In genomic region chrX:13790206-13791131, GRCh38 we compare ENCODE assay signal across 21 cellular contexts. TPM values are rescaled to one million over a fixed set of nuclear protein-coding genes. Genes with fewer than 3 reads are reported as not detected.
A peak's percentile ranks its signal among the peaks of the same experiment; 100 is the strongest.
DNase-seq lines count a peak whose midpoint lies in the region; ATAC-seq and TF ChIP-seq lines count a peak whose summit lies in the region.
"Had no signal": no experiment of that assay in that cellular context is flagged by ENCODE, and none has a peak within 500 bp of the region (broad histone marks: within the 10 kb centered on the region; RNA-seq: fewer than 3 reads in every experiment).

No MANE protein-coding gene starts in this region.

- H3K79me2 ChIP-seq in mammary epithelial cell (ENCODE audit: insufficient read depth, low read length): no peaks in the 10 kb centered on the region

- dilution Hi-C loops in mammary epithelial cell (cut with HindIII; ENCODE audit: low sequenced_read_pairs): no loop called here

- TF ChIP-seq CTCF in mammary epithelial cell (conservative IDR thresholded peaks at IDR 0.05 in 1 of 2, IDR thresholded peaks at IDR 0.05 in 1 of 2; ENCODE audit: extremely low read depth in 1 of 2, insufficient read depth in 1 of 2, low read depth in 1 of 2, low read length in 2 of 2): no peak

- H3K27ac ChIP-seq in mammary epithelial cell (ENCODE audit: insufficient read depth, low read depth, low read length): peak overlapping the region; percentile 46
- H3K27ac ChIP-seq: SJCRH30 had no signal

- CTCF ChIA-PET in mammary epithelial cell (lab: Charles Lee; ENCODE audit: low non-redundant PET): no interaction called here

- H2AFZ ChIP-seq in mammary epithelial cell (ENCODE audit: low read depth, low read length): peak overlapping the region; percentile 61

- BruUV-seq in mammary epithelial cell (replicated peaks; lab: Mats Ljungman, UMichigan): no TSS peak

- no peaks in the 10 kb centered on the region for H4K20me1 ChIP-seq in mammary epithelial cell (ENCODE audit: insufficient read depth, low read length)

- H3K36me3 ChIP-seq in mammary epithelial cell (ENCODE audit: insufficient read depth, low read length): no peaks in the 10 kb centered on the region
- H3K36me3 ChIP-seq: heart right ventricle had no signal

- H3K4me2 ChIP-seq in mammary epithelial cell (ENCODE audit: insufficient read depth, low read depth, low read length): peak overlapping the region; percentile 17

- DNase-seq in LHCN-M2 (ENCODE audit: low read depth): peak; percentile 2
- DNase-seq in mammary epithelial cell: no peak
- peak; percentile 12 for DNase-seq in kidney tubule cell (ENCODE audit: low spot score)
- peak; percentile 51 for DNase-seq in stromal cell of bone marrow (ENCODE audit: low read depth)
- DNase-seq in kidney glomerular epithelial cell (lab: John Stamatoyannopoulos, UW): no peak
- DNase-seq in activated CD4-positive, alpha-beta T cell treated with anti-CD3 and anti-CD28 coated beads, Interleukin-2, amount 50 U/mL, for 4 hours: no peak
- DNase-seq: activated CD4-positive, CD25-positive, alpha-beta regulatory T cell; activated CD8-positive, alpha-beta memory T cell treated with anti-CD3 and anti-CD28 coated beads for 24 hours; COR-L47; H7; heart right ventricle; Karpas-422; NCI-H1417 treated with DMSO at 0.1 percent for 48 hours; NCI-H446; SJCRH30; stimulated activated naive CD4-positive, alpha-beta T cell treated with Interleukin-2 at 50 U/mL for 16 hours; T-helper 2 cell had no signal

- H3K9me3 ChIP-seq in mammary epithelial cell (replicated peaks; ENCODE audit: insufficient read depth, low read length): no peaks in the 10 kb centered on the region
- H3K9me3 ChIP-seq: heart right ventricle, SJCRH30 had no signal

- intact Hi-C loops in mammary epithelial cell (cut with micrococcal nuclease): no loop called here

- no peaks in the 10 kb centered on the region for H3K27me3 ChIP-seq in mammary epithelial cell (ENCODE audit: insufficient read depth, low read length)
- H3K27me3 ChIP-seq: SJCRH30 had no signal

- H3K9ac ChIP-seq in mammary epithelial cell (ENCODE audit: insufficient read depth, low read length): no peak overlapping the region

- in situ Hi-C loops in mammary epithelial cell (cut with MboI; ENCODE audit: low sequenced_read_pairs in 2 of 2): no loop called here

- ATAC-seq in GM18858 (IDR thresholded peaks at IDR 0.05; ENCODE audit: unreplicated experiment) (no peak), GM21447 (IDR thresholded peaks at IDR 0.05; ENCODE audit: unreplicated experiment) (no peak)
- ATAC-seq: activated T-helper 17 cell treated with anti-CD3 and anti-CD28 coated beads, Interleukin-2, amount 50 U/mL, for 72 hours; GM12878 had no signal

- H3K4me3 ChIP-seq in mammary epithelial cell (replicated peaks in 1 of 3; ENCODE audit: insufficient read depth in 1 of 3, low read depth in 2 of 3, low read length in 3 of 3): no peak overlapping the region
- H3K4me3 ChIP-seq: GM12878, heart right ventricle, SJCRH30 had no signal

- H3K4me1 ChIP-seq in mammary epithelial cell (ENCODE audit: insufficient read depth, low read length): peaks cover 18% of the 10 kb centered on the region
- H3K4me1 ChIP-seq: heart right ventricle, SJCRH30 had no signal

- 44% methylated on average over 6 of the region's 6 CpGs for WGBS in mammary epithelial cell (ENCODE audit: low coverage, missing lambda C conversion rate)

RNA-seq across cellular contexts. Expression of gene GPM6B, which starts 26.4 kb away (rescaled TPM):
- total RNA-seq in LHCN-M2 (2014; rRNA removed) (4.4 and 14.4 TPM in 2 replicates), mammary epithelial cell (100 to 1,000 TPM in 1 of 2 donors, 1 to 10 TPM in 1; 4.0 to 146 TPM)
- 0.18 TPM for polyA plus RNA-seq in LHCN-M2 (2012)
- 152 TPM for polyA plus RNA-seq in mammary epithelial cell
- 268 TPM for polyA minus RNA-seq in mammary epithelial cell
- total RNA-seq: activated T-helper 17 cell treated with anti-CD3 and anti-CD28 coated beads, Interleukin-2, amount 50 U/mL, for 72 hours had no signal

RNA-seq across cellular contexts. Expression of gene OFD1, which starts 55.9 kb away (rescaled TPM):
- 5.8 and 7.3 TPM in 2 replicates for total RNA-seq in LHCN-M2 (2014; rRNA removed)
- polyA plus RNA-seq in LHCN-M2 (2012): 3.1 TPM
- 10 to 100 TPM; 39.3 to 42.0 TPM for total RNA-seq in mammary epithelial cell
- 12.5 TPM for polyA plus RNA-seq in mammary epithelial cell
- polyA minus RNA-seq in mammary epithelial cell: 3.2 TPM

RNA-seq across cellular contexts. Expression of gene TRAPPC2, which starts 56.0 kb away (rescaled TPM):
- total RNA-seq in LHCN-M2 (2014; rRNA removed): 11.5 TPM in 2 replicates
- 3.8 TPM for polyA plus RNA-seq in LHCN-M2 (2012)
- 10 to 100 TPM; 25.3 to 31.2 TPM for total RNA-seq in mammary epithelial cell
- polyA plus RNA-seq in mammary epithelial cell: 13.9 TPM
- 20.3 TPM for polyA minus RNA-seq in mammary epithelial cell

Comparison
In these comparisons a context has a peak if more than half of its experiments do, and no peak if none do; other contexts are left out.
1. DNase-seq: peak in LHCN-M2 (single experiment), kidney tubule cell (single experiment) and stromal cell of bone marrow (single experiment); none in mammary epithelial cell (single experiment), kidney glomerular epithelial cell (single experiment) and activated CD4-positive, alpha-beta T cell treated with anti-CD3 and anti-CD28 coated beads, Interleukin-2, amount 50 U/mL, for 4 hours (0 of 2).